In genomic region chr17:2399572-2400473, GRCh38 we compare ENCODE assay signal across 8 cellular contexts. TPM values are rescaled to one million over a fixed set of nuclear protein-coding genes. Genes with fewer than 3 reads are reported as not detected.
DNase-seq lines count a peak whose midpoint lies in the region; ATAC-seq and TF ChIP-seq lines count a peak whose summit lies in the region.

No MANE protein-coding gene starts in this region.

- intact Hi-C loops in PC-3 (cut with micrococcal nuclease): loop anchor here (2.0 kb wide), 1 partner anchor 41 kb away; no protein-coding TSS in a partner anchor

- H3K27me3 ChIP-seq in HUES64 (ENCODE audit: insufficient read depth, low read length) (no peaks in the 10 kb centered on the region), PC-3 (ENCODE audit: low read length) (no peaks in the 10 kb centered on the region), muscle layer of duodenum (ENCODE audit: low read depth, low read length) (no peaks in the 10 kb centered on the region)

- H3K4me1 ChIP-seq in HUES64 (ENCODE audit: insufficient read depth, low read length) (peaks cover 37% of the 10 kb centered on the region), PC-3 (ENCODE audit: insufficient read depth, low read length) (peaks cover 52% of the 10 kb centered on the region), muscle layer of duodenum (ENCODE audit: control insufficient read depth in 1 of 2, insufficient read depth in 2 of 2, low read length in 2 of 2) (peaks cover 34 to 58% of the 10 kb centered on the region in 2 donors)

- H3K36me3 ChIP-seq in HUES64 (ENCODE audit: insufficient read depth, low read length) (no peaks in the 10 kb centered on the region), PC-3 (ENCODE audit: low read depth, low read length) (no peaks in the 10 kb centered on the region), muscle layer of duodenum (ENCODE audit: control insufficient read depth in 1 of 2, insufficient read depth in 2 of 2, low read length in 2 of 2) (peaks cover 0 to 18% of the 10 kb centered on the region in 2 donors)

- H3K9me2 ChIP-seq in PC-3 (replicated peaks; ENCODE audit: low read length): no peaks in the 10 kb centered on the region

- DNase-seq in DMS 273 (lab: John Stamatoyannopoulos, UW; ENCODE audit: unreplicated experiment): peak; percentile 96
- peak; percentile 93 for DNase-seq in PC-3
- DNase-seq in activated T-cell treated with anti-CD3 and anti-CD28 coated beads, Interleukin-2, amount 50 U/mL, for 48 hours: peak; percentile 94 to 97
- DNase-seq in stimulated activated CD8-positive, alpha-beta memory T cell treated with anti-CD3 and anti-CD28 coated beads, Interleukin-7, amount 100 ng/mL, for 1 hour (ENCODE audit: low read depth in 2 of 2): peak; percentile 73 to 77

- TF ChIP-seq CTCF in PC-3 (conservative IDR thresholded peaks at IDR 0.05; ENCODE audit: low read depth, low read length): no peak

- H3K79me2 ChIP-seq in PC-3 (ENCODE audit: low read length): peaks cover 51% of the 10 kb centered on the region

- BruUV-seq in PC-3 (replicated peaks; lab: Mats Ljungman, UMichigan): TSS peak; percentile 44

- H3K4me2 ChIP-seq in PC-3 (ENCODE audit: low read length): peak overlapping the region; percentile 100

- POLR2A ChIA-PET in PC-3 (lab: Charles Lee; ENCODE audit: unreplicated experiment): interaction anchor here (0.6 to 1.0 kb wide), 3 partner anchors 17 to 571 kb away, joined by 3 to 6 read pairs (median 6); no protein-coding TSS in a partner anchor

- peak overlapping the region; percentile 95 for H3K4me3 ChIP-seq in HUES64 (ENCODE audit: low read length)
- H3K4me3 ChIP-seq in PC-3 (ENCODE audit: low read length): peak overlapping the region; percentile 98
- peak overlapping the region; percentile 86 to 98 for H3K4me3 ChIP-seq in muscle layer of duodenum (ENCODE audit: low read depth in 1 of 2, low read length in 2 of 2)

- H3K27ac ChIP-seq in HUES64 (ENCODE audit: low read depth, low read length) (peak overlapping the region; percentile 100), PC-3 (ENCODE audit: low read length) (peak overlapping the region; percentile 95), muscle layer of duodenum (ENCODE audit: low read length) (peak overlapping the region; percentile 99)

- H2AFZ ChIP-seq in PC-3 (ENCODE audit: low read length): 0 out of 2 replicates have a peak overlapping the region, but pooled peaks have one; percentile 46

- H4K20me1 ChIP-seq in PC-3 (ENCODE audit: low read length): peaks cover 16% of the 10 kb centered on the region; the same call in 1 of the 2 replicates

- peak overlapping the region; percentile 98 for H3K9ac ChIP-seq in HUES64 (ENCODE audit: low read depth, low read length)
- H3K9ac ChIP-seq in PC-3 (ENCODE audit: low read length): peak overlapping the region; percentile 100

- peaks cover 3% of the 10 kb centered on the region for H3F3A ChIP-seq in PC-3 (ENCODE audit: low read length, unreplicated experiment)

- ATAC-seq in GM21390 (IDR thresholded peaks at IDR 0.05; ENCODE audit: unreplicated experiment): peak; percentile 35
- peak; percentile 44 for ATAC-seq in PC-3
- ATAC-seq in esophagus mucosa: peak; percentile 69

- CTCF ChIA-PET in PC-3 (lab: Charles Lee): no interaction called here

- H3K9me3 ChIP-seq in HUES64 (ENCODE audit: insufficient read depth, low read depth, low read length) (no peaks in the 10 kb centered on the region), PC-3 (ENCODE audit: low read length) (no peaks in the 10 kb centered on the region), muscle layer of duodenum (ENCODE audit: control insufficient read depth in 1 of 2, low read length in 2 of 2) (no peaks in the 10 kb centered on the region)

- under 1% methylated on average over 82 of the region's 82 CpGs for WGBS in HUES64

RNA-seq across cellular contexts. Expression of gene MNT, which starts 1.0 kb away (rescaled TPM):
- 10.0 TPM for polyA plus RNA-seq in HUES64 (2013, experiment 1 of 2)
- 10.2 TPM for polyA plus RNA-seq in HUES64 (2013, experiment 2 of 2)
- total RNA-seq in PC-3 (2014; rRNA removed) (19.1 and 26.0 TPM in 2 replicates), esophagus mucosa (28.6 TPM)

Comparison
In these comparisons a context has a peak if more than half of its experiments do, and no peak if none do; other contexts are left out.
1. Peak in every context shown above with its lines: DNase-seq, ATAC-seq, H3K4me3 ChIP-seq and H3K27ac ChIP-seq.